In genomic region chr7:15007507-15007906, GRCh38 we compare ENCODE assay signal across 12 cellular contexts.
DNase-seq lines count a peak whose midpoint lies in the region; ATAC-seq and TF ChIP-seq lines count a peak whose summit lies in the region.
"Had no signal": no experiment of that assay in that cellular context is flagged by ENCODE, and none has a peak within 500 bp of the region (broad histone marks: within the 10 kb centered on the region; RNA-seq: fewer than 3 reads in every experiment).

No MANE protein-coding gene starts in this region.

- DNase-seq in DMS 273 (lab: John Stamatoyannopoulos, UW; ENCODE audit: unreplicated experiment) (peak; percentile 49), DMS 273 treated with DMSO at 0.1 percent for 48 hours (lab: John Stamatoyannopoulos, UW) (no peak), NAMALWA (ENCODE audit: low spot score) (peak; percentile 32), chondrocyte (ENCODE audit: low spot score) (no peak), osteocyte (ENCODE audit: extremely low spot score, unreplicated experiment) (no peak), Ammon's horn (ENCODE audit: low spot score) (no peak), NOMO-1 treated with dmso at 0.1 percent for 144 hours (lab: John Stamatoyannopoulos, UW; ENCODE audit: unreplicated experiment) (no peak)
- DNase-seq: 8988T, foreskin melanocyte, posterior cingulate gyrus had no signal

- H3K4me3 Mint-ChIP-seq in chondrocyte (ENCODE audit: unreplicated experiment) (no peak overlapping the region), osteocyte (ENCODE audit: unreplicated experiment) (no peak overlapping the region)
- H3K4me3 Mint-ChIP-seq: activated T-helper 1 cell treated with anti-CD3 and anti-CD28 coated beads, Interleukin-12 subunit alpha, Interleukin-12 subunit beta, Interleukin-2, Interleukin-4 antibody, amounts not matched to agents 30 ng/mL and 10 ng/mL and 1 ng/mL, durations not matched to agents 14 hours and 24 hours and 36 hours had no signal

- H3K27me3 Mint-ChIP-seq in chondrocyte (ENCODE audit: low read depth) (no peaks in the 10 kb centered on the region), osteocyte (ENCODE audit: unreplicated experiment) (no peaks in the 10 kb centered on the region)

- no peak for ATAC-seq in GM18861 (IDR thresholded peaks at IDR 0.05; ENCODE audit: unreplicated experiment)

- H3K9me3 Mint-ChIP-seq in chondrocyte (ENCODE audit: low read depth) (peaks cover 4% of the 10 kb centered on the region), osteocyte (ENCODE audit: unreplicated experiment) (no peaks in the 10 kb centered on the region)
- H3K9me3 Mint-ChIP-seq: activated T-helper 1 cell treated with anti-CD3 and anti-CD28 coated beads, Interleukin-12 subunit alpha, Interleukin-12 subunit beta, Interleukin-2, Interleukin-4 antibody, amounts not matched to agents 30 ng/mL and 10 ng/mL and 1 ng/mL, durations not matched to agents 14 hours and 24 hours and 36 hours had no signal

- no peak overlapping the region for H3K27ac Mint-ChIP-seq in chondrocyte (ENCODE audit: unreplicated experiment)
- no peak overlapping the region for H3K27ac Mint-ChIP-seq in osteocyte (ENCODE audit: unreplicated experiment)
- H3K27ac Mint-ChIP-seq: activated T-helper 1 cell treated with anti-CD3 and anti-CD28 coated beads, Interleukin-12 subunit alpha, Interleukin-12 subunit beta, Interleukin-2, Interleukin-4 antibody, amounts not matched to agents 30 ng/mL and 10 ng/mL and 1 ng/mL, durations not matched to agents 14 hours and 24 hours and 36 hours had no signal

- no peaks in the 10 kb centered on the region for H3K4me1 Mint-ChIP-seq in chondrocyte (ENCODE audit: low read depth)
- peaks cover 4% of the 10 kb centered on the region for H3K4me1 Mint-ChIP-seq in osteocyte (ENCODE audit: unreplicated experiment)

- H3K36me3 Mint-ChIP-seq in chondrocyte (ENCODE audit: low read depth), result no peaks in the 10 kb centered on the region
- no peaks in the 10 kb centered on the region for H3K36me3 Mint-ChIP-seq in osteocyte (ENCODE audit: unreplicated experiment)

- TF ChIP-seq CTCF in chondrocyte (IDR thresholded peaks at IDR 0.05), result peak; percentile 59
- TF ChIP-seq CTCF in osteocyte (IDR thresholded peaks at IDR 0.05), result peak; percentile 37

Comparison
In these comparisons a context has a peak if more than half of its experiments do, and no peak if none do; other contexts are left out.
1. DNase-seq: peak in DMS 273 (single experiment) and NAMALWA (single experiment); none in DMS 273 treated with DMSO at 0.1 percent for 48 hours (single experiment), chondrocyte (single experiment), osteocyte (single experiment), Ammon's horn (single experiment) and NOMO-1 treated with dmso at 0.1 percent for 144 hours (single experiment).